ENCODE assay signal across 8 cellular contexts in genomic region chr9:91419222-91420191, GRCh38. TPM values are rescaled to one million over a fixed set of nuclear protein-coding genes. Genes with fewer than 3 reads are reported as not detected.
DNase-seq lines count a peak whose midpoint lies in the region; ATAC-seq and TF ChIP-seq lines count a peak whose summit lies in the region.

No MANE protein-coding gene starts in this region.

- ATAC-seq in Right ventricle myocardium inferior = peak; percentile 27
- ATAC-seq in left ventricle myocardium superior = no peak
- no peak for ATAC-seq in GM21576 (IDR thresholded peaks at IDR 0.05; ENCODE audit: unreplicated experiment)
- ATAC-seq in GM21526 (IDR thresholded peaks at IDR 0.05; ENCODE audit: low FRiP score, unreplicated experiment) = no peak

- no peak overlapping the region for H2AFZ ChIP-seq in smooth muscle cell (ENCODE audit: low read depth)

- no peak for DNase-seq in Right ventricle myocardium inferior (ENCODE audit: missing footprints)
- no peak for DNase-seq in left ventricle myocardium superior
- no peak for DNase-seq in WERI-Rb-1
- peak; percentile 79 for DNase-seq in glomerular visceral epithelial cell (ENCODE audit: extremely low spot score)
- DNase-seq in smooth muscle cell (lab: John Stamatoyannopoulos, UW; ENCODE audit: unreplicated experiment) = no peak
- DNase-seq in globus pallidus (ENCODE audit: low spot score) = no peak

- peaks cover 14% of the 10 kb centered on the region for H3F3A ChIP-seq in smooth muscle cell (ENCODE audit: low read depth)

- H3K36me3 ChIP-seq in WERI-Rb-1 = no peaks in the 10 kb centered on the region
- no peaks in the 10 kb centered on the region for H3K36me3 ChIP-seq in smooth muscle cell (ENCODE audit: low read depth)

- TF ChIP-seq CTCF in WERI-Rb-1 (IDR thresholded peaks at IDR 0.05; ENCODE audit: low read depth, low read length) = no peak
- no peak for TF ChIP-seq CTCF in smooth muscle cell (IDR thresholded peaks at IDR 0.05; ENCODE audit: borderline replicate concordance, insufficient read depth, poor library complexity, severe bottlenecking)

- 21% methylated on average over 10 of the region's 10 CpGs for WGBS in smooth muscle cell (ENCODE audit: low lambda C conversion rate)

- peak overlapping the region; percentile 92 for H3K4me2 ChIP-seq in smooth muscle cell

- H3K4me1 ChIP-seq in smooth muscle cell (ENCODE audit: low read depth) = peaks cover 20% of the 10 kb centered on the region

- H3K79me2 ChIP-seq in smooth muscle cell (ENCODE audit: low read depth) = peaks cover 84% of the 10 kb centered on the region

- intact Hi-C loops in Right ventricle myocardium inferior (cut with DNase I) (loop anchor here (5.0 kb wide), 2 partner anchors 63 to 317 kb away; no protein-coding TSS in a partner anchor), left ventricle myocardium superior (cut with micrococcal nuclease) (loop anchor here (5.0 kb wide), 1 partner anchor 57 kb away; the partner anchor contains the start of gene AUH)

- H3K4me3 ChIP-seq in WERI-Rb-1 (ENCODE audit: low read depth, low read length) (no peak overlapping the region), smooth muscle cell (peak overlapping the region; percentile 95)

- H3K27ac ChIP-seq in WERI-Rb-1 (peak overlapping the region; percentile 49), smooth muscle cell (ENCODE audit: low read depth) (peak overlapping the region; percentile 96)

- peaks cover 86% of the 10 kb centered on the region for H4K20me1 ChIP-seq in smooth muscle cell (ENCODE audit: low read depth)

- H3K27me3 ChIP-seq in WERI-Rb-1 (ENCODE audit: insufficient read depth, low read depth, severe bottlenecking) (no peaks in the 10 kb centered on the region), smooth muscle cell (ENCODE audit: low read depth) (no peaks in the 10 kb centered on the region)

- peak overlapping the region; percentile 99 for H3K9ac ChIP-seq in smooth muscle cell (ENCODE audit: low read depth)

- H3K9me3 ChIP-seq in WERI-Rb-1 (ENCODE audit: severe bottlenecking) (no peaks in the 10 kb centered on the region), smooth muscle cell (replicated peaks; ENCODE audit: low read depth) (no peaks in the 10 kb centered on the region)

RNA-seq across cellular contexts. Expression of gene NFIL3, which starts 4.1 kb away (rescaled TPM):
- total RNA-seq in Right ventricle myocardium inferior (21.3 TPM), left ventricle myocardium superior (19.6 TPM), smooth muscle cell (36.4 and 53.6 TPM in 2 replicates)
- polyA plus RNA-seq in smooth muscle cell = 43.3 and 60.7 TPM in 2 replicates

RNA-seq across cellular contexts. Expression of gene AUH, which starts 57.8 kb away (rescaled TPM):
- total RNA-seq in Right ventricle myocardium inferior (37.9 TPM), left ventricle myocardium superior (44.1 TPM), smooth muscle cell (8.7 and 17.9 TPM in 2 replicates)
- polyA plus RNA-seq in smooth muscle cell = 7.6 and 8.7 TPM in 2 replicates
